11 cellular contexts compared by ENCODE assay signal in the genomic region with DNA sequence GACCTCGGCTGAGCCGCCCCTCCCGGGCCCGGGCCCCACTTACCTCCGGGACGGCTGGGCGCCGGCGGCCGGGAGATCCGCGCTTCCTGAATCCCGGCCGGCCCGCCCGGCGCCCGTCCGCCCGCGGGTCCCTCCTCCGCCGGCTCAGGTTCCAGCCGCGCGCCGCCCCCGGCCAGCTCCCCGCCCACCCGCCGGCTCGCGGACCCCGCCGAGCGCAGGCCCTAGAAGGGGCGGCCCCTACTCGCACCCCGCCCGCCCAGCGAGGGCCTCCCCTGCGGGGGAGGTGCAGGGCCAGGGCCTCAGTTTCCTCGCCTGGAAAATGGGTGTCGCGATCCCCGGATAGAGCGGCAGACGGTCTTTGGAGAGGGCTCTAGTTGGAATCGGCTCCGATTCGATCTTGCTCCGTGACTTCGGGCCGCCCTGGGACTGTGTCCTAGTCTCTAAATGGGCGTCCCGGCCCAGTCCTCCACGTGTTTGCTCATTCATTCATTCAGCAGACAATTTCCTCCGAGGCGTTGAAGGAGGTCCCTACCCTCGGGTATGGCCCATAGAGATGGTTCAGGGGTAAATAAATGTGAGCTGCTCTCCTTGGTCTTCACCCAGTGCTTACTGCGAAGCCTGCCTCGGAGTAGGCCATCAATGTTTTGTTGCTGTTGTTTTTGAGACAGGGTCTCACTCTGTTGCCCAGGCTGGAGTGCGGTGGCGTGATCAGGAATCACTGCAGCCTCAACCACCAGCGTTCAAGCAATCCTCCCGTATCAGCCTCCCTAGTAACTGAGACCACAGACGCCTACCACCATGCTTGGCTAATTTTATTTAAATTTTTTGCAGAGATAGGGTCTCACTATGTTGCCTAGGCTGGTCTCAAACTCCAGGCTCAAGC. TPM values are rescaled to one million over a fixed set of nuclear protein-coding genes. Genes with fewer than 3 reads are reported as not detected.
DNase-seq lines count a peak whose midpoint lies in the region; ATAC-seq lines count a peak whose summit lies in the region.
"Had no signal": no experiment of that assay in that cellular context is flagged by ENCODE, and none has a peak within 500 bp of the region (broad histone marks: within the 10 kb centered on the region; RNA-seq: fewer than 3 reads in every experiment).

TSS of gene TRPV4 (minus strand) at position 92 of the 883 bp plus-strand sequence. CDS start 18,602 bp downstream, outside the sequence.

- no peak within 1 kb of the TSS for H4K91ac ChIP-seq in mesenchymal stem cell (ENCODE audit: low read length)

- H2BK15ac ChIP-seq in mesenchymal stem cell (ENCODE audit: low read depth, poor library complexity, severe bottlenecking) = no peak within 1 kb of the TSS

- peak within 1 kb of the TSS; percentile 62 to 78 for H3K4me3 ChIP-seq in mesenchymal stem cell (ENCODE audit: insufficient read depth in 1 of 2, low read depth in 1 of 2, low read length in 2 of 2)

- peak within 1 kb of the TSS in 1 of 2 experiments; percentile 80 for H3K4ac ChIP-seq in mesenchymal stem cell (ENCODE audit: low read depth in 1 of 2, low read length in 2 of 2)

- no peaks in the 10 kb centered on the region for H3K36me3 Mint-ChIP-seq in activated naive CD8-positive, alpha-beta T cell treated with anti-CD3 and anti-CD28 coated beads, Interleukin-2, amount 10 ng/mL, durations not matched to agents 7 days and 5 days
- no peaks in the 10 kb centered on the region for H3K36me3 Mint-ChIP-seq in activated naive CD8-positive, alpha-beta T cell treated with anti-CD3 and anti-CD28 coated beads for 36 hours

- peaks cover 6% of the 10 kb centered on the region for H3K79me1 ChIP-seq in mesenchymal stem cell (replicated peaks; ENCODE audit: low read length, poor library complexity, severe bottlenecking)

- no peak for ATAC-seq in activated naive CD8-positive, alpha-beta T cell treated with anti-CD3 and anti-CD28 coated beads, Interleukin-2, amount 10 ng/mL, durations not matched to agents 7 days and 5 days (ENCODE audit: low read depth)
- ATAC-seq in esophagus mucosa (peak; percentile 40), HG03457 (IDR thresholded peaks at IDR 0.05; ENCODE audit: unreplicated experiment) (no peak), GM18868 (IDR thresholded peaks at IDR 0.05; ENCODE audit: unreplicated experiment) (no peak)
- ATAC-seq: HCT116 had no signal

- H3K23ac ChIP-seq in mesenchymal stem cell (ENCODE audit: low read length in 2 of 2) = peak within 1 kb of the TSS in 1 of 2 experiments; percentile 28

- H3K9ac ChIP-seq in mesenchymal stem cell (ENCODE audit: low read length) = peak within 1 kb of the TSS; percentile 80

- H2BK5ac ChIP-seq in mesenchymal stem cell (ENCODE audit: low read depth, low read length, poor library complexity, severe bottlenecking) = peak within 1 kb of the TSS; percentile 4

- peaks cover 21% of the 10 kb centered on the region for H3K4me1 ChIP-seq in mesenchymal stem cell (ENCODE audit: control insufficient read depth, insufficient read depth, low read depth, low read length)

- peak within 1 kb of the TSS in 1 of 2 experiments; percentile 4 for H2BK12ac ChIP-seq in mesenchymal stem cell (ENCODE audit: low read length in 2 of 2)

- H3K4me3 Mint-ChIP-seq in activated naive CD8-positive, alpha-beta T cell treated with anti-CD3 and anti-CD28 coated beads, Interleukin-2, amount 10 ng/mL, durations not matched to agents 7 days and 5 days = peak within 1 kb of the TSS; percentile 16
- H3K4me3 Mint-ChIP-seq in activated naive CD8-positive, alpha-beta T cell treated with anti-CD3 and anti-CD28 coated beads for 36 hours = no peak within 1 kb of the TSS
- H3K4me3 Mint-ChIP-seq: activated T-helper 1 cell treated with anti-CD3 and anti-CD28 coated beads, Interleukin-12 subunit alpha, Interleukin-12 subunit beta, Interleukin-2, Interleukin-4 antibody, amounts not matched to agents 30 ng/mL and 10 ng/mL and 1 ng/mL, durations not matched to agents 14 hours and 24 hours and 36 hours had no signal

- peaks cover 42% of the 10 kb centered on the region for H3K27me3 Mint-ChIP-seq in activated naive CD8-positive, alpha-beta T cell treated with anti-CD3 and anti-CD28 coated beads, Interleukin-2, amount 10 ng/mL, durations not matched to agents 7 days and 5 days
- peaks cover 27% of the 10 kb centered on the region for H3K27me3 Mint-ChIP-seq in activated naive CD8-positive, alpha-beta T cell treated with anti-CD3 and anti-CD28 coated beads for 36 hours

- H2BK120ac ChIP-seq in mesenchymal stem cell (ENCODE audit: low read depth, low read length) = peak within 1 kb of the TSS; percentile 24

- no peaks in the 10 kb centered on the region for H3K36me3 ChIP-seq in mesenchymal stem cell (ENCODE audit: control insufficient read depth in 1 of 2, insufficient read depth in 2 of 2, low read depth in 1 of 2, low read length in 2 of 2)

- H2AK5ac ChIP-seq in mesenchymal stem cell (ENCODE audit: low read length, severe bottlenecking) = no peak within 1 kb of the TSS

- WGBS in mesenchymal stem cell = 20% methylated on average over 65 of the region's 67 CpGs

- H3K9me3 Mint-ChIP-seq in activated naive CD8-positive, alpha-beta T cell treated with anti-CD3 and anti-CD28 coated beads, Interleukin-2, amount 10 ng/mL, durations not matched to agents 7 days and 5 days = no peaks in the 10 kb centered on the region
- H3K9me3 Mint-ChIP-seq in activated naive CD8-positive, alpha-beta T cell treated with anti-CD3 and anti-CD28 coated beads for 36 hours = no peaks in the 10 kb centered on the region
- H3K9me3 Mint-ChIP-seq: activated T-helper 1 cell treated with anti-CD3 and anti-CD28 coated beads, Interleukin-12 subunit alpha, Interleukin-12 subunit beta, Interleukin-2, Interleukin-4 antibody, amounts not matched to agents 30 ng/mL and 10 ng/mL and 1 ng/mL, durations not matched to agents 14 hours and 24 hours and 36 hours had no signal

- no peak within 1 kb of the TSS for H3K14ac ChIP-seq in mesenchymal stem cell (ENCODE audit: low read length in 2 of 2)

- peak within 1 kb of the TSS; percentile 42 for H4K8ac ChIP-seq in mesenchymal stem cell (ENCODE audit: low read length)

- no peak within 1 kb of the TSS for H3K27ac Mint-ChIP-seq in activated naive CD8-positive, alpha-beta T cell treated with anti-CD3 and anti-CD28 coated beads, Interleukin-2, amount 10 ng/mL, durations not matched to agents 7 days and 5 days
- H3K27ac Mint-ChIP-seq in activated naive CD8-positive, alpha-beta T cell treated with anti-CD3 and anti-CD28 coated beads for 36 hours = no peak within 1 kb of the TSS
- H3K27ac Mint-ChIP-seq: activated T-helper 1 cell treated with anti-CD3 and anti-CD28 coated beads, Interleukin-12 subunit alpha, Interleukin-12 subunit beta, Interleukin-2, Interleukin-4 antibody, amounts not matched to agents 30 ng/mL and 10 ng/mL and 1 ng/mL, durations not matched to agents 14 hours and 24 hours and 36 hours had no signal

- H3K4me1 Mint-ChIP-seq in activated naive CD8-positive, alpha-beta T cell treated with anti-CD3 and anti-CD28 coated beads, Interleukin-2, amount 10 ng/mL, durations not matched to agents 7 days and 5 days = peaks cover 3% of the 10 kb centered on the region
- peaks cover 1% of the 10 kb centered on the region for H3K4me1 Mint-ChIP-seq in activated naive CD8-positive, alpha-beta T cell treated with anti-CD3 and anti-CD28 coated beads for 36 hours

- no peak within 1 kb of the TSS for H2AFZ ChIP-seq in mesenchymal stem cell (ENCODE audit: low read depth, low read length)

- POLR2A ChIA-PET in activated naive CD8-positive, alpha-beta T cell treated with anti-CD3 and anti-CD28 coated beads, Interleukin-2, amount 10 ng/mL, durations not matched to agents 7 days and 5 days (lab: Charles Lee) = no interaction called here

- H3K4me2 ChIP-seq in mesenchymal stem cell (ENCODE audit: low read length, poor library complexity, severe bottlenecking) = peak within 1 kb of the TSS; percentile 79

- DNase-seq in activated naive CD8-positive, alpha-beta T cell treated with anti-CD3 and anti-CD28 coated beads, Interleukin-2, amount 10 ng/mL, durations not matched to agents 7 days and 5 days = no peak
- DNase-seq in activated naive CD8-positive, alpha-beta T cell treated with anti-CD3 and anti-CD28 coated beads for 36 hours = no peak
- peak; percentile 27 for DNase-seq in mesenchymal stem cell
- no peak for DNase-seq in retina
- DNase-seq in NCI-H2029 (lab: John Stamatoyannopoulos, UW) = no peak
- DNase-seq: NCI-H510A treated with DMSO at 0.1 percent for 48 hours had no signal

- H3K27ac ChIP-seq in mesenchymal stem cell (ENCODE audit: low read length, poor library complexity, severe bottlenecking) = no peak within 1 kb of the TSS

- peaks cover 8 to 10% of the 10 kb centered on the region in 2 experiments for H3K27me3 ChIP-seq in mesenchymal stem cell (ENCODE audit: control insufficient read depth in 1 of 2, insufficient read depth in 1 of 2, low read length in 2 of 2)

- no peaks in the 10 kb centered on the region for H3K9me3 ChIP-seq in mesenchymal stem cell (ENCODE audit: control insufficient read depth, low read length)

- H3K18ac ChIP-seq in mesenchymal stem cell (ENCODE audit: low read depth in 1 of 2, low read length in 2 of 2) = peak within 1 kb of the TSS; percentile 46 to 63

RNA-seq across cellular contexts. Expression of gene TRPV4, which starts in this region (rescaled TPM):
- not detected for total RNA-seq in activated naive CD8-positive, alpha-beta T cell treated with anti-CD3 and anti-CD28 coated beads, Interleukin-2, amount 10 ng/mL, durations not matched to agents 7 days and 5 days
- total RNA-seq in activated naive CD8-positive, alpha-beta T cell treated with anti-CD3 and anti-CD28 coated beads for 36 hours = not detected
- total RNA-seq in esophagus mucosa = 7.3 TPM
- 2.7 TPM for polyA plus RNA-seq in mesenchymal stem cell (2013, experiment 1 of 2)
- 2.7 TPM for polyA plus RNA-seq in mesenchymal stem cell (2013, experiment 2 of 2)
- total RNA-seq: activated T-helper 1 cell treated with anti-CD3 and anti-CD28 coated beads, Interleukin-12 subunit alpha, Interleukin-12 subunit beta, Interleukin-2, Interleukin-4 antibody, amounts not matched to agents 30 ng/mL and 10 ng/mL and 1 ng/mL, durations not matched to agents 14 hours and 24 hours and 36 hours had no signal
